Comparison of ENCODE assay signal across 16 cellular contexts in the genomic region with DNA sequence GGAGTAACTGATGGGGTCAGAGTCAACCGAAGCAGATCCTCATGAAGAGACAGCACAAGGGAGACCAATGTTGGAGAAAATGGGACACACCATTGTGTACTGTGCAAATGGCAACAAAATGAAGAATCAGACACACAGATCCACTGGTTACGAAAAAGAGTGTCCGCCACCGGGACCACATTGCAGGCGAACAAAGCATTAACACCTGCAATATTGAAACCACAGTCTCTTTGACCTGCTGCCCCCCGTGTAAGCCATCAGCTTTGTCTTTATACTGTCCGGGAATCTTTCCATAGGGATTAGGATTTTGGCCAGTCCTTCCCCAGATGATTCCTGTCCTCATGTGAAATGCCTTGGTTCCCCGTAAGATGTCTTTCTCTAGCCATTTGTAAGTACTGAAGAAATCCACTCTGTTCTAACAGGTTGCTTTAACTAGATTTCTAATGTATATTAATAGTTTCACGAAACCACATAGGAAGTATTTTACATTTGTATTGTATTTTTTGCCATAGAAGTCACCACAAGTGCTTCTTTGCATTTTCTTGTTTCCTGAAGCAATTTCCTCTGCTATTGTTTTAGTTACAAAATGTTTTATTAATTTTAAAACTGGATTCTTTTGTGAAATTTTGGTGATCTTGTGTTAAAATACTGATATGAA.
DNase-seq lines count a peak whose midpoint lies in the region; ATAC-seq and TF ChIP-seq lines count a peak whose summit lies in the region.
"Had no signal": no experiment of that assay in that cellular context is flagged by ENCODE, and none has a peak within 500 bp of the region (broad histone marks: within the 10 kb centered on the region; RNA-seq: fewer than 3 reads in every experiment).

No MANE protein-coding gene starts in this region.

- no peaks in the 10 kb centered on the region for H3K9me2 ChIP-seq in SU-DHL-6 (replicated peaks; ENCODE audit: insufficient read depth, low read length)

- TF ChIP-seq CTCF in SU-DHL-6 (IDR thresholded peaks at IDR 0.05; ENCODE audit: insufficient read depth, low read length, poor library complexity, severe bottlenecking) (no peak), WERI-Rb-1 (IDR thresholded peaks at IDR 0.05; ENCODE audit: low read depth, low read length) (no peak), upper lobe of left lung (IDR thresholded peaks at IDR 0.05) (no peak)

- H3K27me3 ChIP-seq in SU-DHL-6 (ENCODE audit: low read length) (no peaks in the 10 kb centered on the region), WERI-Rb-1 (ENCODE audit: insufficient read depth, low read depth, severe bottlenecking) (no peaks in the 10 kb centered on the region), upper lobe of left lung (no peaks in the 10 kb centered on the region)
- H3K27me3 ChIP-seq: vagina had no signal

- H4K20me1 ChIP-seq in SU-DHL-6 (ENCODE audit: low read depth, low read length): no peaks in the 10 kb centered on the region

- H3K36me3 ChIP-seq in SU-DHL-6 (ENCODE audit: low read length): no peaks in the 10 kb centered on the region
- no peaks in the 10 kb centered on the region for H3K36me3 ChIP-seq in WERI-Rb-1
- no peaks in the 10 kb centered on the region for H3K36me3 ChIP-seq in upper lobe of left lung
- H3K36me3 ChIP-seq: heart left ventricle, neutrophil, SJSA1, vagina had no signal

- TF ChIP-seq EP300 in upper lobe of left lung (IDR thresholded peaks at IDR 0.05): no peak

- 80 to 81% methylated on average over 9 of the region's 9 CpGs for WGBS in upper lobe of left lung, 2 donors

- H3K4me1 ChIP-seq in upper lobe of left lung: no peaks in the 10 kb centered on the region
- H3K4me1 ChIP-seq: heart left ventricle, SJSA1, vagina had no signal

- no peaks in the 10 kb centered on the region for H3F3A ChIP-seq in SU-DHL-6 (ENCODE audit: insufficient read depth)

- DNase-seq in WERI-Rb-1 (no peak), upper lobe of left lung (no peak), NOMO-1 (lab: John Stamatoyannopoulos, UW; ENCODE audit: unreplicated experiment in 2 of 2) (no peak), cerebellar nuclear complex (lab: John Stamatoyannopoulos, UW) (no peak)
- DNase-seq: activated CD4-positive, alpha-beta T cell treated with anti-CD3 and anti-CD28 coated beads for 1 hour; CD4-positive, alpha-beta T cell; heart left ventricle; NCI-H446 treated with DMSO at 0.1 percent for 48 hours; stimulated activated CD8-positive, alpha-beta memory T cell treated with anti-CD3 and anti-CD28 coated beads, Interleukin-4, amount 100 ng/mL, for 48 hours had no signal

- H3K79me2 ChIP-seq in SU-DHL-6 (ENCODE audit: insufficient read depth, low read length): no peaks in the 10 kb centered on the region

- H2AFZ ChIP-seq in SU-DHL-6 (ENCODE audit: low read depth, low read length, severe bottlenecking): no peak overlapping the region

- H3K27ac ChIP-seq in SU-DHL-6 (ENCODE audit: low read depth, low read length) (peak overlapping the region; percentile 58), WERI-Rb-1 (no peak overlapping the region), upper lobe of left lung (no peak overlapping the region)
- H3K27ac ChIP-seq: heart left ventricle, neutrophil, SJSA1, vagina had no signal

- TF ChIP-seq POLR2A in upper lobe of left lung (IDR thresholded peaks at IDR 0.05): no peak

- ATAC-seq in GM18517 (IDR thresholded peaks at IDR 0.05; ENCODE audit: unreplicated experiment) (peak; percentile 78), GM21423 (IDR thresholded peaks at IDR 0.05; ENCODE audit: unreplicated experiment) (peak; percentile 65), HG02973 (IDR thresholded peaks at IDR 0.05; ENCODE audit: unreplicated experiment) (peak; percentile 59), upper lobe of left lung (ENCODE audit: low FRiP score in 2 of 2) (no peak)
- ATAC-seq: heart left ventricle had no signal

- H3K4me3 ChIP-seq in SU-DHL-6 (ENCODE audit: insufficient read depth, low read length, poor library complexity, severe bottlenecking) (peak overlapping the region; percentile 17), WERI-Rb-1 (ENCODE audit: low read depth, low read length) (no peak overlapping the region), upper lobe of left lung (no peak overlapping the region)
- H3K4me3 ChIP-seq: heart left ventricle, SJSA1, vagina had no signal

- H3K4me2 ChIP-seq in SU-DHL-6 (ENCODE audit: low read depth, low read length, poor library complexity, severe bottlenecking): peak overlapping the region; percentile 68

- H3K9me3 ChIP-seq in SU-DHL-6 (ENCODE audit: insufficient read depth, low read length): peaks cover 4% of the 10 kb centered on the region; the same call in 1 of the 2 replicates
- H3K9me3 ChIP-seq in WERI-Rb-1 (ENCODE audit: severe bottlenecking): peaks cover 3% of the 10 kb centered on the region
- H3K9me3 ChIP-seq in upper lobe of left lung: peaks cover 0 to 5% (median 0%) of the 10 kb centered on the region in 4 donors
- H3K9me3 ChIP-seq: neutrophil, SJSA1, vagina had no signal

- H3K9ac ChIP-seq in SU-DHL-6 (ENCODE audit: low read length): peak overlapping the region; percentile 18; the same call in 1 of the 2 replicates

Comparison
In these comparisons a context has a peak if more than half of its experiments do, and no peak if none do; other contexts are left out.
1. ATAC-seq: peak in GM18517 (single experiment), GM21423 (single experiment) and HG02973 (single experiment); none in upper lobe of left lung (0 of 2).